In the genomic region with DNA sequence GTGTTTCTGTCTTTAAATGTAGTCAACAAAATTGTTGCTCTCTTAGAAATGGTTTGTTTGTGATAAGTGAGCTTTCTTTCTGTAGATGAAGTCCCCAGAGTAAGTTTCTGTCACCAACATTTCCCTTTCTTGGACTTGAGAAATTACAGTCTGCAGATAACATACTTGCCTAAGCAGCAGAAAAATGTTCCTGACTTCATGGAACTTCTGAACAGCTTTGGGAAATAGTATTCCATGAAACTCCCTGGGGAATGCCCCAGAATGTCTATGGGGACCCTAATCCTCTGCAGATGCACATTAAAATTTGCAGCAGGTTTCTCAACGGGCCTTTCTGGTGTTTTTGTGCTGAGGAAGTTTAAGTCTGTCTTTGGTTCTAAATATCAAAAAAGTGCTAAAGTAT, we compare ENCODE assay signal across 18 cellular contexts. TPM values are rescaled to one million over a fixed set of nuclear protein-coding genes. Genes with fewer than 3 reads are reported as not detected.
DNase-seq lines count a peak whose midpoint lies in the region; ATAC-seq and TF ChIP-seq lines count a peak whose summit lies in the region.
"Had no signal": no experiment of that assay in that cellular context is flagged by ENCODE, and none has a peak within 500 bp of the region (broad histone marks: within the 10 kb centered on the region; RNA-seq: fewer than 3 reads in every experiment).

No MANE protein-coding gene starts in this region.

- H3K9me3 ChIP-seq in right atrium auricular region (no peaks in the 10 kb centered on the region), adipocyte (ENCODE audit: control insufficient read depth, low read length) (no peaks in the 10 kb centered on the region)
- H3K9me3 ChIP-seq: BLaER1 had no signal

- H3K27ac ChIP-seq in right atrium auricular region, result no peak overlapping the region
- H3K27ac ChIP-seq: BLaER1 had no signal

- no peaks in the 10 kb centered on the region for H3K27me3 ChIP-seq in right atrium auricular region
- H3K27me3 ChIP-seq in adipocyte (replicated peaks; ENCODE audit: control insufficient read depth, insufficient read depth, low read length), result no peaks in the 10 kb centered on the region
- H3K27me3 ChIP-seq: BLaER1 had no signal

- H3K9ac ChIP-seq in adipocyte (ENCODE audit: low read length), result no peak overlapping the region
- H3K9ac ChIP-seq: BLaER1 had no signal

- intact Hi-C loops in Right ventricle myocardium superior (cut with DNase I) (no loop called here), left ventricle myocardium superior (cut with micrococcal nuclease) (no loop called here)

- TF ChIP-seq CTCF in right atrium auricular region (IDR thresholded peaks at IDR 0.05), result no peak
- no peak for TF ChIP-seq CTCF in GM10266 (IDR thresholded peaks at IDR 0.05; ENCODE audit: control insufficient read depth, insufficient read depth, low read depth, missing control alignments)

- no peak for DNase-seq in Right ventricle myocardium superior
- DNase-seq in right atrium auricular region (ENCODE audit: low spot score), result no peak
- DNase-seq in adipocyte (ENCODE audit: low read depth), result peak; percentile 57
- DNase-seq in left ventricle myocardium superior, result no peak
- no peak for DNase-seq in AG08396 (ENCODE audit: low spot score)
- DNase-seq in pons (ENCODE audit: low spot score), result no peak
- DNase-seq in GM10266 (ENCODE audit: extremely low spot score), result no peak
- DNase-seq: CD8-positive, alpha-beta T cell; DMS53; EL; H9; IMR-90; Karpas-422; NCI-H1417 treated with DMSO at 0.1 percent for 48 hours; NCI-H1930; NCI-H226; SIG-M5 had no signal

- ATAC-seq in Right ventricle myocardium superior (ENCODE audit: poor library complexity) (peak; percentile 61), left ventricle myocardium superior (peak; percentile 52)
- ATAC-seq: CD8-positive, alpha-beta T cell had no signal

- no peaks in the 10 kb centered on the region for H3K36me3 ChIP-seq in right atrium auricular region
- H3K36me3 ChIP-seq in adipocyte (ENCODE audit: control insufficient read depth, insufficient read depth, low read length, severe bottlenecking), result no peaks in the 10 kb centered on the region
- H3K36me3 ChIP-seq: BLaER1 had no signal

- H3K4me3 ChIP-seq in right atrium auricular region (no peak overlapping the region), adipocyte (ENCODE audit: low read length) (no peak overlapping the region)
- H3K4me3 ChIP-seq: BLaER1 had no signal

- no peaks in the 10 kb centered on the region for H3K4me1 ChIP-seq in right atrium auricular region
- peaks cover 12% of the 10 kb centered on the region for H3K4me1 ChIP-seq in adipocyte (ENCODE audit: control insufficient read depth, insufficient read depth, low read length)
- H3K4me1 ChIP-seq: BLaER1 had no signal

RNA-seq across cellular contexts. Expression of a gene that starts 38.6 kb away (rescaled TPM):
- not detected for total RNA-seq in Right ventricle myocardium superior
- total RNA-seq in right atrium auricular region, result under 1 TPM in 1 of 2 donors, not detected in 1; 0.52 TPM
- total RNA-seq in left ventricle myocardium superior, result 0.10 TPM
